1 cellular context compared by ENCODE assay signal in genomic region chr17:42535400-42536047, GRCh38.
TF ChIP-seq lines count a peak whose summit lies in the region.

No MANE protein-coding gene starts in this region.

TF ChIP-seq in K562, 482 proteins besides CTCF, POLR2A, EP300 and RAD21 (continued from another document and continues in another):
- no peak for TF ChIP-seq ETS1 (conservative IDR thresholded peaks at IDR 0.05; ENCODE audit: control insufficient read depth, low read depth, low read length)
- no peak for TF ChIP-seq RBFOX2 (IDR thresholded peaks at IDR 0.05; ENCODE audit: low read depth, low read length)
- peak; percentile 86; the same call in 1 of the 2 replicates for TF ChIP-seq ZNF445 (CRISPR knock-in tag; IDR thresholded peaks at IDR 0.05; ENCODE audit: low read depth)
- TF ChIP-seq CBFA2T2 (conservative IDR thresholded peaks at IDR 0.05), result no peak
- TF ChIP-seq POLR2AphosphoS2 (IDR thresholded peaks at IDR 0.05; ENCODE audit: low read length), result no peak
- peak; percentile 84; the same call in 1 of the 2 replicates for TF ChIP-seq GTF2E2 (tag; IDR thresholded peaks at IDR 0.05)
- TF ChIP-seq DIDO1 (tag; IDR thresholded peaks at IDR 0.05; ENCODE audit: low read depth), result no peak
- TF ChIP-seq NR1H2 (CRISPR knock-in tag; IDR thresholded peaks at IDR 0.05), result no peak
- no peak for TF ChIP-seq ZFP91 (CRISPR knock-in tag; IDR thresholded peaks at IDR 0.05)
- no peak for TF ChIP-seq TARDBP (IDR thresholded peaks at IDR 0.05)
- TF ChIP-seq KAT8 (IDR thresholded peaks at IDR 0.05; ENCODE audit: low read depth), result no peak
- no peak for TF ChIP-seq ATF6 (CRISPR knock-in tag; IDR thresholded peaks at IDR 0.05)
- no peak for TF ChIP-seq HNRNPH1 (optimal IDR thresholded peaks at IDR 0.05; ENCODE audit: low read depth, low read length)
- no peak for TF ChIP-seq HMGXB4 (CRISPR knock-in tag; IDR thresholded peaks at IDR 0.05)
- peak; percentile 96 for TF ChIP-seq RHOXF2B (CRISPR knock-in tag; conservative IDR thresholded peaks at IDR 0.05)
- TF ChIP-seq ZNF174 (CRISPR knock-in tag; IDR thresholded peaks at IDR 0.05), result peak; percentile 81; the same call in 1 of the 2 replicates
- no peak for TF ChIP-seq HLTF (IDR thresholded peaks at IDR 0.05)
- no peak for TF ChIP-seq FOXM1 (IDR thresholded peaks at IDR 0.05; ENCODE audit: low read depth)
- TF ChIP-seq FOXM1 (CRISPR knock-in tag; IDR thresholded peaks at IDR 0.05; ENCODE audit: low read depth), result no peak
- TF ChIP-seq DACH1 (IDR thresholded peaks at IDR 0.05; ENCODE audit: partially characterized antibody), result no peak
- TF ChIP-seq THAP7 (CRISPR knock-in tag; IDR thresholded peaks at IDR 0.05), result peak; percentile 60; the same call in 1 of the 2 replicates
- TF ChIP-seq ZBTB34 (CRISPR knock-in tag; IDR thresholded peaks at IDR 0.05), result peak; percentile 80
- TF ChIP-seq MYC (IDR thresholded peaks at IDR 0.05; ENCODE audit: low read depth, low read length), result no peak
- TF ChIP-seq MYC (CRISPR knock-in tag; IDR thresholded peaks at IDR 0.05; ENCODE audit: borderline replicate concordance, low read depth), result peak; percentile 91; the same call in 1 of the 2 replicates
- TF ChIP-seq ZNF398 (CRISPR knock-in tag; IDR thresholded peaks at IDR 0.05), result peak; percentile 90
- no peak for TF ChIP-seq MCM2 (IDR thresholded peaks at IDR 0.05; ENCODE audit: low read depth)
- peak; percentile 4 for TF ChIP-seq KDM5B (IDR thresholded peaks at IDR 0.05; ENCODE audit: insufficient replicate concordance, low read depth, low read length)
- no peak for TF ChIP-seq CC2D1A (IDR thresholded peaks at IDR 0.05)
- no peak for TF ChIP-seq U2AF2 (optimal IDR thresholded peaks at IDR 0.05; ENCODE audit: low read depth, low read length)
- TF ChIP-seq DDX20 (tag; IDR thresholded peaks at IDR 0.05; ENCODE audit: low read depth), result peak; percentile 90
- TF ChIP-seq RBM14 (IDR thresholded peaks at IDR 0.05; ENCODE audit: borderline replicate concordance, insufficient read depth, low read depth, low read length), result no peak
- no peak for TF ChIP-seq JUND (IDR thresholded peaks at IDR 0.05; ENCODE audit: borderline replicate concordance, low read depth, low read length)
- TF ChIP-seq JUND (tag; IDR thresholded peaks at IDR 0.05; ENCODE audit: borderline replicate concordance, low read depth, low read length), result no peak; the same call in 2 of the 3 replicates
- TF ChIP-seq CEBPZ (IDR thresholded peaks at IDR 0.05; ENCODE audit: borderline replicate concordance, low read depth, low read length), result no peak
- TF ChIP-seq GABPA (tag; conservative IDR thresholded peaks at IDR 0.05; ENCODE audit: low read depth), result no peak; the same call in 1 of the 2 replicates
- TF ChIP-seq ZNF830 (CRISPR knock-in tag; IDR thresholded peaks at IDR 0.05), result peak; percentile 89
- TF ChIP-seq CBX5 (IDR thresholded peaks at IDR 0.05; ENCODE audit: borderline replicate concordance, low read depth), result no peak
- peak in 1 of 2 experiments; percentile 59; a peak in 1 of 4 replicates for TF ChIP-seq SRF (CRISPR knock-in tag; IDR thresholded peaks at IDR 0.05)
- TF ChIP-seq PHF8 (IDR thresholded peaks at IDR 0.05; ENCODE audit: borderline replicate concordance, low read length), result peak; percentile 30; the same call in 1 of the 2 replicates
- no peak for TF ChIP-seq XRCC5 (IDR thresholded peaks at IDR 0.05; ENCODE audit: low read depth, low read length)
